11 cellular contexts compared by ENCODE assay signal in genomic region chrX:34655496-34656258, GRCh38. TPM values are rescaled to one million over a fixed set of nuclear protein-coding genes. Genes with fewer than 3 reads are reported as not detected.
DNase-seq lines count a peak whose midpoint lies in the region; ATAC-seq, FAIRE-seq and TF ChIP-seq lines count a peak whose summit lies in the region.
"Had no signal": no experiment of that assay in that cellular context is flagged by ENCODE, and none has a peak within 500 bp of the region (broad histone marks: within the 10 kb centered on the region; RNA-seq: fewer than 3 reads in every experiment).

No MANE protein-coding gene starts in this region.

- H3K4me3 Mint-ChIP-seq in activated CD4-positive, alpha-beta T cell treated with anti-CD3 and anti-CD28 coated beads, Interleukin-2, amount 10 ng/mL, durations not matched to agents 24 days and 14 days: peak overlapping the region; percentile 68
- no peak overlapping the region for H3K4me3 Mint-ChIP-seq in activated CD4-positive, alpha-beta memory T cell treated with anti-CD3 and anti-CD28 coated beads for 36 hours

- H3K4me3 ChIP-seq in choroid plexus epithelial cell (ENCODE audit: low read depth, low read length) (peak overlapping the region; percentile 71), lower lobe of right lung (peak overlapping the region; percentile 55), thyroid gland (replicated peaks in 1 of 3) (peak overlapping the region in 2 of 3 donors; percentile 13 to 38)
- H3K4me3 ChIP-seq: BLaER1 had no signal

- ATAC-seq in lower lobe of right lung: no peak

- H3K27me3 ChIP-seq in lower lobe of right lung (ENCODE audit: low read depth) (no peaks in the 10 kb centered on the region), thyroid gland (no peaks in the 10 kb centered on the region)

- intact Hi-C loops in activated CD4-positive, alpha-beta T cell treated with anti-CD3 and anti-CD28 coated beads, Interleukin-2, amount 10 ng/mL, durations not matched to agents 24 days and 14 days (cut with micrococcal nuclease): no loop called here
- intact Hi-C loops in lower lobe of right lung (cut with DNase I) (no loop called here), thyroid gland (cut with DNase I) (no loop called here)
- intact Hi-C loops in activated CD4-positive, alpha-beta memory T cell treated with anti-CD3 and anti-CD28 coated beads for 36 hours (cut with micrococcal nuclease): no loop called here

- H3K36me3 Mint-ChIP-seq in activated CD4-positive, alpha-beta T cell treated with anti-CD3 and anti-CD28 coated beads, Interleukin-2, amount 10 ng/mL, durations not matched to agents 24 days and 14 days (ENCODE audit: low read depth): no peaks in the 10 kb centered on the region
- H3K36me3 Mint-ChIP-seq in activated CD4-positive, alpha-beta memory T cell treated with anti-CD3 and anti-CD28 coated beads for 36 hours: peaks cover 7% of the 10 kb centered on the region

- POLR2A ChIA-PET in activated CD4-positive, alpha-beta memory T cell treated with anti-CD3 and anti-CD28 coated beads for 36 hours (lab: Charles Lee): no interaction called here

- DNase-seq in activated CD4-positive, alpha-beta T cell treated with anti-CD3 and anti-CD28 coated beads, Interleukin-2, amount 10 ng/mL, durations not matched to agents 24 days and 14 days: no peak
- no peak for DNase-seq in activated CD4-positive, alpha-beta T cell treated with anti-CD3 and anti-CD28 coated beads for 48 hours
- DNase-seq in choroid plexus epithelial cell (ENCODE audit: low read depth): peak; percentile 58
- DNase-seq in lower lobe of right lung: no peak
- peak in 1 of 2 donors; percentile 1 for DNase-seq in thyroid gland
- no peak for DNase-seq in pons (ENCODE audit: low spot score)
- no peak for DNase-seq in activated CD4-positive, alpha-beta memory T cell treated with anti-CD3 and anti-CD28 coated beads for 36 hours
- DNase-seq in GM12892 (ENCODE audit: insufficient read length): no peak
- DNase-seq: SW 1271 had no signal

- H3K27ac ChIP-seq in lower lobe of right lung: peak overlapping the region; percentile 46
- H3K27ac ChIP-seq in thyroid gland: peak overlapping the region; percentile 26 to 61 (median 50)
- H3K27ac ChIP-seq: BLaER1 had no signal

- H3K4me1 ChIP-seq in lower lobe of right lung (no peaks in the 10 kb centered on the region), thyroid gland (no peaks in the 10 kb centered on the region)
- H3K4me1 ChIP-seq: BLaER1 had no signal

- peaks cover 20% of the 10 kb centered on the region for H3K27me3 Mint-ChIP-seq in activated CD4-positive, alpha-beta T cell treated with anti-CD3 and anti-CD28 coated beads, Interleukin-2, amount 10 ng/mL, durations not matched to agents 24 days and 14 days
- H3K27me3 Mint-ChIP-seq in activated CD4-positive, alpha-beta memory T cell treated with anti-CD3 and anti-CD28 coated beads for 36 hours: peaks cover 11% of the 10 kb centered on the region

- no peak overlapping the region for H3K27ac Mint-ChIP-seq in activated CD4-positive, alpha-beta T cell treated with anti-CD3 and anti-CD28 coated beads, Interleukin-2, amount 10 ng/mL, durations not matched to agents 24 days and 14 days
- no peak overlapping the region for H3K27ac Mint-ChIP-seq in activated CD4-positive, alpha-beta memory T cell treated with anti-CD3 and anti-CD28 coated beads for 36 hours

- peaks cover 4% of the 10 kb centered on the region for H3K4me1 Mint-ChIP-seq in activated CD4-positive, alpha-beta T cell treated with anti-CD3 and anti-CD28 coated beads, Interleukin-2, amount 10 ng/mL, durations not matched to agents 24 days and 14 days
- peaks cover 3% of the 10 kb centered on the region for H3K4me1 Mint-ChIP-seq in activated CD4-positive, alpha-beta memory T cell treated with anti-CD3 and anti-CD28 coated beads for 36 hours (ENCODE audit: low read depth)

- TF ChIP-seq CTCF in choroid plexus epithelial cell (conservative IDR thresholded peaks at IDR 0.05; ENCODE audit: low read depth, low read length): no peak
- no peak for TF ChIP-seq CTCF in lower lobe of right lung (IDR thresholded peaks at IDR 0.05)
- TF ChIP-seq CTCF in thyroid gland (IDR thresholded peaks at IDR 0.05): no peak

- H3K36me3 ChIP-seq in lower lobe of right lung (no peaks in the 10 kb centered on the region), thyroid gland (no peaks in the 10 kb centered on the region)
- H3K36me3 ChIP-seq: BLaER1 had no signal

- TF ChIP-seq POLR2A in thyroid gland (IDR thresholded peaks at IDR 0.05) (no peak), GM12892 (IDR thresholded peaks at IDR 0.05; ENCODE audit: low read depth, low read length) (no peak)

- H3K9me3 Mint-ChIP-seq in activated CD4-positive, alpha-beta T cell treated with anti-CD3 and anti-CD28 coated beads, Interleukin-2, amount 10 ng/mL, durations not matched to agents 24 days and 14 days: no peaks in the 10 kb centered on the region
- H3K9me3 Mint-ChIP-seq in activated CD4-positive, alpha-beta memory T cell treated with anti-CD3 and anti-CD28 coated beads for 36 hours: no peaks in the 10 kb centered on the region

- CTCF ChIA-PET in activated CD4-positive, alpha-beta memory T cell treated with anti-CD3 and anti-CD28 coated beads for 36 hours (lab: Charles Lee): no interaction called here

- 4 to 10% methylated on average over 13 of the region's 13 CpGs for WGBS in thyroid gland, 2 donors

- no peak for FAIRE-seq in GM12892 (lab: Jason Lieb, UNC)
- FAIRE-seq: colon had no signal

- H3K9me3 ChIP-seq in lower lobe of right lung (no peaks in the 10 kb centered on the region), thyroid gland (no peaks in the 10 kb centered on the region)

RNA-seq across cellular contexts. Expression of gene TMEM47, which starts 1.4 kb away (rescaled TPM):
- total RNA-seq in activated CD4-positive, alpha-beta T cell treated with anti-CD3 and anti-CD28 coated beads, Interleukin-2, amount 10 ng/mL, durations not matched to agents 24 days and 14 days: not detected in 2 replicates
- 24.8 TPM for total RNA-seq in lower lobe of right lung
- total RNA-seq in thyroid gland: 10 to 100 TPM; 15.6 to 53.8 (median 26.9) TPM
- not detected for total RNA-seq in activated CD4-positive, alpha-beta memory T cell treated with anti-CD3 and anti-CD28 coated beads for 36 hours
- not detected for polyA plus RNA-seq in GM12892 (2012; ENCODE audit: missing spikeins)

Comparison
In these comparisons a context has a peak if more than half of its experiments do, and no peak if none do; other contexts are left out.
1. RNA of gene TMEM47, which starts 1.4 kb away (total RNA-seq): 15.6 to 53.8 TPM in thyroid gland and 24.8 TPM in lower lobe of right lung (single experiment); not detected in activated CD4-positive, alpha-beta T cell treated with anti-CD3 and anti-CD28 coated beads, Interleukin-2, amount 10 ng/mL, durations not matched to agents 24 days and 14 days and not detected in activated CD4-positive, alpha-beta memory T cell treated with anti-CD3 and anti-CD28 coated beads for 36 hours; every median in the first group is over 10 times any median in the second.
2. Peak in every context shown above with its lines, with median percentiles within 50 percentile points of each other: H3K4me3 ChIP-seq.